In the genomic region with DNA sequence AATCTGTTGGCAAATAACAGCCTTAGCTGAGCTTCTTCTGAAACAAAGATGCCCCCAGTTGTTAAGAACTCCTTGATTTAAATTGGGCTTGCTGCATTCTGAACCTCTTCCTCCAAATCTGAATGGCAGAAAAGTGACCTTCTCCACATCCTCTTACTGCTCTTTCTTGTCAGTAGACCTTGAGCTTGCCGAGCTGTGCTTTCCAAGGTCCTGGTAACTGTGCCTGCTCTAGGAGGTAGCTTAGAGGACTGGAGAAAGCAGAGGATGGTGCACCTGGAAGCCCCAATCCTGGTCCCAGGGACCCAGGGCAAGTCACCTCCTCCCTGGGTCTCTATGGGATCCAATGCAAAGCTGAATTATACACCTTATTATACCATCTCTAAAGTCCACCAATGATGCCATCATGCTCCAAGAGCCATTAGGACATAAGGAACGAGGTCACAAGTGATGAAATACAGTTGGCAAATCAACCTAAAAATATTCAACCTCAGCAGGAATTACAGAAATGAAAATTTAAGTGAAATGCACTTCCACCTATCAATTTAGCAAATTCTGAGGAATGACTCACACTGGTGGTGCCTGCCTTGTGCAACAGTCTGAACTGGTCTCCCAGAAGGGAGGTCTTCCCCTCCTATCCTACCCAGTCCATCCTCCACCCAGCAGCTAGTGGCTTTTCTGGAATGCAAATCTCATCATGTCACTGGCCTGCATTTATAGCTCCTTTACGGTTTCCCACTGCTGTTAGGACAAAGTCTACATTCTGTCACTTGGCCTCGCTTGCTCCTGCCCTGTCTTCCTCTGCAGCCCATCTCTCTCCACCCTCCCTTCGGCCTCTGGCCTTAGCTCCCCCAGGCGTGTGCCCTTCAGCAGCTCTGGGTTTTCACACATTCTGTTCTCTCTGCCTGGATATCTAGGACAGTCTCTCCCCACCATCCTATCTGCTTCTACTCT, we compare ENCODE assay signal across 9 cellular contexts. TPM values are rescaled to one million over a fixed set of nuclear protein-coding genes. Genes with fewer than 3 reads are reported as not detected.
DNase-seq lines count a peak whose midpoint lies in the region; ATAC-seq, FAIRE-seq and TF ChIP-seq lines count a peak whose summit lies in the region.
"Had no signal": no experiment of that assay in that cellular context is flagged by ENCODE, and none has a peak within 500 bp of the region (broad histone marks: within the 10 kb centered on the region; RNA-seq: fewer than 3 reads in every experiment).

No MANE protein-coding gene starts in this region.

- H3K27me3 ChIP-seq in IMR-90 (ENCODE audit: control insufficient read depth, insufficient read depth, low read length): no peaks in the 10 kb centered on the region
- no peaks in the 10 kb centered on the region for H3K27me3 ChIP-seq in adrenal gland
- H3K27me3 ChIP-seq in transverse colon: no peaks in the 10 kb centered on the region
- no peaks in the 10 kb centered on the region for H3K27me3 ChIP-seq in esophagus muscularis mucosa

- H2BK120ac ChIP-seq in IMR-90 (ENCODE audit: low read depth, low read length): peak overlapping the region; percentile 81

- H3K9me1 ChIP-seq in IMR-90 (ENCODE audit: insufficient read depth, low read length): peaks cover 42% of the 10 kb centered on the region

- intact Hi-C loops in IMR-90 (cut with micrococcal nuclease): loop anchor here (2.0 kb wide), 1 partner anchor 15 kb away; no protein-coding TSS in a partner anchor
- intact Hi-C loops in adrenal gland (cut with DNase I): no loop called here
- intact Hi-C loops in kidney (cut with DNase I): no loop called here
- intact Hi-C loops in transverse colon (cut with DNase I; ENCODE audit: low total_unique reads): no loop called here
- intact Hi-C loops in esophagus muscularis mucosa (cut with DNase I): no loop called here

- no peak for TF ChIP-seq POLR2A in IMR-90 (IDR thresholded peaks at IDR 0.05; ENCODE audit: low read depth, low read length)
- TF ChIP-seq POLR2A in adrenal gland (IDR thresholded peaks at IDR 0.05): peak in 1 of 2 donors; percentile 27
- no peak for TF ChIP-seq POLR2A in transverse colon (IDR thresholded peaks at IDR 0.05)
- TF ChIP-seq POLR2A in esophagus muscularis mucosa (IDR thresholded peaks at IDR 0.05; ENCODE audit: low read depth): no peak

- H2AK9ac ChIP-seq in IMR-90 (replicated peaks; ENCODE audit: low read depth, low read length, poor library complexity): peak overlapping the region; percentile 87

- peak overlapping the region; percentile 51 for H3K27ac ChIP-seq in IMR-90 (ENCODE audit: insufficient read depth, low read length)
- peak overlapping the region in 4 of 5 donors; percentile 46 to 79 (median 63) for H3K27ac ChIP-seq in adrenal gland
- H3K27ac ChIP-seq in kidney (ENCODE audit: low read depth in 2 of 2, low read length in 2 of 2): peak overlapping the region; percentile 18 to 23
- H3K27ac ChIP-seq in transverse colon: peak overlapping the region; percentile 45 to 69 (median 55)
- H3K27ac ChIP-seq in esophagus muscularis mucosa (replicated peaks in 1 of 4): no peak overlapping the region

- H3K36me3 ChIP-seq in IMR-90 (ENCODE audit: control insufficient read depth, insufficient read depth, low read length): no peaks in the 10 kb centered on the region
- no peaks in the 10 kb centered on the region for H3K36me3 ChIP-seq in adrenal gland (replicated peaks in 1 of 2)
- H3K36me3 ChIP-seq in kidney (ENCODE audit: control insufficient read depth in 1 of 2, insufficient read depth in 2 of 2, low read length in 2 of 2): no peaks in the 10 kb centered on the region
- H3K36me3 ChIP-seq in transverse colon: no peaks in the 10 kb centered on the region
- no peaks in the 10 kb centered on the region for H3K36me3 ChIP-seq in esophagus muscularis mucosa

- H3K14ac ChIP-seq in IMR-90 (replicated peaks; ENCODE audit: low read depth, low read length): peak overlapping the region; percentile 87

- in situ Hi-C loops in IMR-90 (cut with MboI; ENCODE audit: low sequenced_read_pairs): no loop called here
- in situ Hi-C loops in transverse colon (cut with MboI; ENCODE audit: low pct_ligation_motif_present in 1 of 4, low pct_unique_long_range_greater_than_20kb in 1 of 4, low sequenced_read_pairs in 3 of 4): no loop called here

- H3K23ac ChIP-seq in IMR-90 (ENCODE audit: low read depth, low read length): peak overlapping the region; percentile 74

- H2AK5ac ChIP-seq in IMR-90 (ENCODE audit: low read depth, low read length): peak overlapping the region; percentile 79; the same call in 1 of the 2 replicates

- H3K79me1 ChIP-seq in IMR-90 (ENCODE audit: low read depth in 1 of 2, low read length in 2 of 2): peaks cover 36 to 77% of the 10 kb centered on the region in 2 experiments

- peak overlapping the region; percentile 76 for H3K56ac ChIP-seq in IMR-90 (ENCODE audit: extremely low read depth, insufficient read depth, low read length)

- H3K4me1 ChIP-seq in IMR-90 (ENCODE audit: control insufficient read depth, insufficient read depth, low read length) (peaks cover 27% of the 10 kb centered on the region), adrenal gland (replicated peaks in 1 of 2) (peaks cover 24 to 66% of the 10 kb centered on the region in 2 donors), kidney (ENCODE audit: control insufficient read depth in 1 of 2, insufficient read depth in 1 of 2, low read depth in 1 of 2, low read length in 2 of 2) (peaks cover 29 to 55% of the 10 kb centered on the region in 2 donors), transverse colon (peaks cover 30 to 66% (median 49%) of the 10 kb centered on the region in 4 donors), esophagus muscularis mucosa (peaks cover 36 to 63% (median 52%) of the 10 kb centered on the region in 4 donors)

- H3K9ac ChIP-seq in IMR-90 (ENCODE audit: low read depth, low read length): peak overlapping the region; percentile 29; the same call in 1 of the 2 replicates
- no peak overlapping the region for H3K9ac ChIP-seq in kidney (ENCODE audit: low read length in 2 of 2)

- no peak for TF ChIP-seq CTCF in IMR-90 (conservative IDR thresholded peaks at IDR 0.05; ENCODE audit: low read depth, low read length)
- TF ChIP-seq CTCF in adrenal gland (IDR thresholded peaks at IDR 0.05): no peak
- no peak for TF ChIP-seq CTCF in kidney (IDR thresholded peaks at IDR 0.05; ENCODE audit: borderline replicate concordance, extremely low read depth, insufficient read depth)
- no peak for TF ChIP-seq CTCF in transverse colon (IDR thresholded peaks at IDR 0.05)
- TF ChIP-seq CTCF in esophagus muscularis mucosa (IDR thresholded peaks at IDR 0.05): no peak

- peak overlapping the region; percentile 4 for H3K18ac ChIP-seq in IMR-90 (ENCODE audit: low read depth, low read length)

- no peak overlapping the region for H4K5ac ChIP-seq in IMR-90 (ENCODE audit: low read depth, low read length)

- H3K4ac ChIP-seq in IMR-90 (ENCODE audit: low read depth, low read length): peak overlapping the region; percentile 94

- dilution Hi-C loops in IMR-90 (cut with HindIII; ENCODE audit: low sequenced_read_pairs, unreplicated experiment): no loop called here

- no TSS peak for BruUV-seq in IMR-90 (replicated peaks; lab: Mats Ljungman, UMichigan)

- no peak for FAIRE-seq in kidney (lab: Jason Lieb, UNC)
- no peak for FAIRE-seq in frontal cortex (lab: Jason Lieb, UNC)

- POLR2A ChIA-PET in IMR-90 (lab: Charles Lee; ENCODE audit: unreplicated experiment): interaction anchor here (0.6 kb wide), 2 partner anchors 35 to 118 kb away, joined by 3 to 5 read pairs; no protein-coding TSS in a partner anchor

- H3K4me3 ChIP-seq in IMR-90 (ENCODE audit: insufficient read depth, low read depth, low read length) (no peak overlapping the region), adrenal gland (no peak overlapping the region), kidney (ENCODE audit: low read length in 2 of 2) (no peak overlapping the region), transverse colon (no peak overlapping the region), esophagus muscularis mucosa (no peak overlapping the region)

- ATAC-seq in IMR-90 (ENCODE audit: low read depth) (peak; percentile 90), GM19351 (IDR thresholded peaks at IDR 0.05; ENCODE audit: unreplicated experiment) (no peak)

- peaks cover 20% of the 10 kb centered on the region; the same call in 1 of the 2 replicates for H4K20me1 ChIP-seq in IMR-90 (ENCODE audit: insufficient read depth, low read length)

- H2BK5ac ChIP-seq in IMR-90 (ENCODE audit: low read depth, low read length, poor library complexity, severe bottlenecking): peak overlapping the region; percentile 63

- TF ChIP-seq EP300 in transverse colon (IDR thresholded peaks at IDR 0.05; ENCODE audit: low read depth) (no peak), esophagus muscularis mucosa (IDR thresholded peaks at IDR 0.05) (no peak)

- peak overlapping the region; percentile 73 for H4K91ac ChIP-seq in IMR-90 (ENCODE audit: insufficient read depth, low read depth, low read length)

- H2AFZ ChIP-seq in IMR-90 (replicated peaks; ENCODE audit: low read length, poor library complexity): peak overlapping the region; percentile 68

- TF ChIP-seq RAD21 in IMR-90 (IDR thresholded peaks at IDR 0.05; ENCODE audit: low read length): no peak; the same call in 1 of the 2 replicates

- H3K9me3 ChIP-seq in IMR-90 (ENCODE audit: control insufficient read depth, insufficient read depth, low read length) (no peaks in the 10 kb centered on the region), adrenal gland (replicated peaks in 1 of 3) (no peaks in the 10 kb centered on the region), kidney (ENCODE audit: control insufficient read depth in 1 of 2, low read length in 2 of 2) (no peaks in the 10 kb centered on the region), transverse colon (no peaks in the 10 kb centered on the region), esophagus muscularis mucosa (no peaks in the 10 kb centered on the region)

- CTCF ChIA-PET in IMR-90 (lab: Yijun Ruan, JAX): interaction anchor here (0.5 to 2.0 kb wide), 5 partner anchors 9 to 25 kb away, joined by 3 to 5 read pairs (median 4); no protein-coding TSS in a partner anchor

- peak overlapping the region; percentile 20; the same call in 1 of the 3 replicates for H2BK15ac ChIP-seq in IMR-90 (ENCODE audit: low read depth, low read length)

- peak overlapping the region; percentile 27 for H3K4me2 ChIP-seq in IMR-90 (ENCODE audit: low read depth, low read length)

- DNase-seq in IMR-90 (peak; percentile 92), adrenal gland (peak in 6 of 7 donors; percentile 62 to 82 (median 74)), kidney (no peak), transverse colon (peak; percentile 53), frontal cortex (ENCODE audit: low spot score in 2 of 2) (no peak), esophagus muscularis mucosa (ENCODE audit: extremely low spot score) (no peak)
- DNase-seq: cortex of kidney; NK-92 treated with Interleukin-12 subunit alpha and Interleukin-12 subunit beta, amount 100 ng/mL, for 24 hours had no signal

- 92% methylated on average over 2 of the region's 6 CpGs; no CpG with 5 or more reads in 1 of the 2 experiments for WGBS in IMR-90 (ENCODE audit: extremely low coverage in 2 of 2, insufficient read length in 1 of 2), 2 experiments
- WGBS in adrenal gland, 4 donors: 37 to 45% (median 41%) methylated on average over 6 of the region's 6 CpGs
- WGBS in transverse colon (ENCODE audit: low coverage in 1 of 2), 2 donors: 51 to 68% methylated on average over 5 to 6 of the region's 6 CpGs
- WGBS in esophagus muscularis mucosa: 74% methylated on average over 6 of the region's 6 CpGs

- H2BK20ac ChIP-seq in IMR-90 (ENCODE audit: low read depth, low read length): peak overlapping the region; percentile 62

- peak overlapping the region in 1 of 2 experiments; percentile 84; a peak in 2 of 4 replicates for H4K8ac ChIP-seq in IMR-90 (ENCODE audit: low read depth in 2 of 2, low read length in 2 of 2)

RNA-seq across cellular contexts. Expression of gene TOM1L2, which starts 36.6 kb away (rescaled TPM):
- 23.3 and 34.4 TPM in 2 replicates for total RNA-seq in IMR-90 (2012; rRNA removed)
- polyA plus RNA-seq in IMR-90 (2012; rRNA removed): 51.7 and 54.3 TPM in 2 replicates
- 33.4 and 54.4 TPM in 2 replicates for polyA plus RNA-seq in IMR-90 (2012; cell fraction: cytosol; rRNA removed)
- polyA plus RNA-seq in IMR-90 (2012; cell fraction: nucleus; rRNA removed; ENCODE audit: low replicate concordance): 144 and 187 TPM in 2 replicates
- 100 to 1,000 TPM in 1 of 8 donors, 10 to 100 TPM in 7; 51.1 to 437 (median 77.9) TPM for total RNA-seq in adrenal gland
- polyA plus RNA-seq in adrenal gland: 10 to 100 TPM; 41.6 to 64.8 (median 46.5) TPM
- 59.4 TPM for total RNA-seq in kidney
- 28.2 TPM for polyA plus RNA-seq in kidney (ENCODE audit: insufficient read depth, low read depth, low replicate concordance)
- total RNA-seq in transverse colon: 100 to 1,000 TPM in 2 of 4 donors, 10 to 100 TPM in 2; 65.9 to 178 (median 97.7) TPM
- 16.7 TPM for total RNA-seq in frontal cortex
- 10 to 100 TPM; 64.4 to 96.9 (median 75.0) TPM for total RNA-seq in esophagus muscularis mucosa

RNA-seq across cellular contexts. Expression of gene DRC3, which starts 37.1 kb away (rescaled TPM):
- total RNA-seq in IMR-90 (2012; rRNA removed) (0.28 and 0.72 TPM in 2 replicates), adrenal gland (1 to 10 TPM in 7 of 8 donors, under 1 TPM in 1; 0.17 to 9.1 (median 3.4) TPM), kidney (17.3 TPM), transverse colon (1 to 10 TPM in 1 of 4 donors, under 1 TPM in 2, not detected in 1; 0.64 to 1.8 (median 0.82) TPM), frontal cortex (1.6 TPM), esophagus muscularis mucosa (1 to 10 TPM in 2 of 4 donors, under 1 TPM in 2; 0.71 to 4.2 (median 1.4) TPM)
- polyA plus RNA-seq in IMR-90 (2012; rRNA removed) (0.23 and 0.55 TPM in 2 replicates), adrenal gland (10 to 100 TPM in 1 of 3 donors, 1 to 10 TPM in 2; 3.2 to 21.3 (median 7.9) TPM), kidney (ENCODE audit: insufficient read depth, low read depth, low replicate concordance) (8.6 TPM)
- 0.12 and 0.30 TPM in 2 replicates for polyA plus RNA-seq in IMR-90 (2012; cell fraction: cytosol; rRNA removed)
- polyA plus RNA-seq in IMR-90 (2012; cell fraction: nucleus; rRNA removed; ENCODE audit: low replicate concordance): 1.1 and 1.8 TPM in 2 replicates

Comparison
In these comparisons a context has a peak if more than half of its experiments do, and no peak if none do; other contexts are left out.
1. DNase-seq: peak in IMR-90 (single experiment), adrenal gland (6 of 7) and transverse colon (single experiment); none in kidney (single experiment), frontal cortex (0 of 2) and esophagus muscularis mucosa (single experiment).
2. H3K27ac ChIP-seq: peak in IMR-90 (single experiment), adrenal gland (4 of 5), kidney (2 of 2) and transverse colon (4 of 4); none in esophagus muscularis mucosa (0 of 4).